17 cellular contexts compared by ENCODE assay signal in genomic region chr14:60590907-60591510, GRCh38. TPM values are rescaled to one million over a fixed set of nuclear protein-coding genes. Genes with fewer than 3 reads are reported as not detected.
DNase-seq lines count a peak whose midpoint lies in the region; ATAC-seq, FAIRE-seq and TF ChIP-seq lines count a peak whose summit lies in the region.
"Had no signal": no experiment of that assay in that cellular context is flagged by ENCODE, and none has a peak within 500 bp of the region (broad histone marks: within the 10 kb centered on the region; RNA-seq: fewer than 3 reads in every experiment).

No MANE protein-coding gene starts in this region.

- peak; percentile 79 for FAIRE-seq in HTR-8/SVneo (lab: Jason Lieb, UNC)

- ATAC-seq in WTC11 (peak; percentile 61), heart left ventricle (no peak)
- ATAC-seq: left colon, T-helper 17 cell had no signal

- H2BK12ac ChIP-seq in mesenchymal stem cell (ENCODE audit: low read length in 2 of 2): no peak overlapping the region

- H3K27me3 Mint-ChIP-seq in WTC11 (ENCODE audit: low read depth): no peaks in the 10 kb centered on the region

- intact Hi-C loops in heart left ventricle (cut with DNase I): no loop called here

- no peak overlapping the region for H3K4me2 ChIP-seq in mesenchymal stem cell (ENCODE audit: low read length, poor library complexity, severe bottlenecking)

- no peak overlapping the region for H3K4ac ChIP-seq in mesenchymal stem cell (ENCODE audit: low read depth in 1 of 2, low read length in 2 of 2)

- peak; percentile 85 for DNase-seq in AG10803 (ENCODE audit: low read depth)
- DNase-seq in HTR-8/SVneo (ENCODE audit: insufficient read length, low spot score): no peak
- no peak for DNase-seq in WTC11 (ENCODE audit: low spot score)
- no peak for DNase-seq in mesenchymal stem cell
- no peak for DNase-seq in medulla oblongata (ENCODE audit: extremely low spot score)
- DNase-seq in mesenteric fat pad (ENCODE audit: low spot score): no peak
- DNase-seq in glomerular visceral epithelial cell (ENCODE audit: extremely low spot score): no peak
- DNase-seq in heart left ventricle: no peak
- DNase-seq: activated effector memory CD4-positive, alpha-beta T cell treated with Interleukin-2 at 50 U/mL for 16 hours; CD4-positive, alpha-beta T cell; glutamatergic neuron; left colon; T-helper 17 cell had no signal

- H3K36me3 ChIP-seq in mesenchymal stem cell (ENCODE audit: control insufficient read depth in 1 of 2, insufficient read depth in 2 of 2, low read depth in 1 of 2, low read length in 2 of 2) (no peaks in the 10 kb centered on the region), heart left ventricle (no peaks in the 10 kb centered on the region)
- H3K36me3 ChIP-seq: breast epithelium, HAP-1 had no signal

- no peak overlapping the region for H4K91ac ChIP-seq in mesenchymal stem cell (ENCODE audit: low read length)

- H2BK15ac ChIP-seq in mesenchymal stem cell (ENCODE audit: low read depth, poor library complexity, severe bottlenecking): no peak overlapping the region

- H3K18ac ChIP-seq in mesenchymal stem cell (ENCODE audit: low read depth in 1 of 2, low read length in 2 of 2): no peak overlapping the region

- no peak overlapping the region for H2BK5ac ChIP-seq in mesenchymal stem cell (ENCODE audit: low read depth, low read length, poor library complexity, severe bottlenecking)

- peaks cover 12% of the 10 kb centered on the region for H3K4me1 Mint-ChIP-seq in WTC11
- H3K4me1 Mint-ChIP-seq: T-helper 17 cell had no signal

- CTCF ChIA-PET in WTC11 (lab: Charles Lee): no interaction called here

- H3K4me1 ChIP-seq in mesenchymal stem cell (ENCODE audit: control insufficient read depth, insufficient read depth, low read depth, low read length) (no peaks in the 10 kb centered on the region), heart left ventricle (no peaks in the 10 kb centered on the region)
- H3K4me1 ChIP-seq: breast epithelium, HAP-1 had no signal

- H3K36me3 Mint-ChIP-seq in WTC11: no peaks in the 10 kb centered on the region

- H3K27ac ChIP-seq in mesenchymal stem cell (ENCODE audit: low read length, poor library complexity, severe bottlenecking) (peak overlapping the region; percentile 75), heart left ventricle (no peak overlapping the region)
- H3K27ac ChIP-seq: breast epithelium had no signal

- H3K79me1 ChIP-seq in mesenchymal stem cell (replicated peaks; ENCODE audit: low read length, poor library complexity, severe bottlenecking): peaks cover 7% of the 10 kb centered on the region

- POLR2A ChIA-PET in WTC11 (lab: Charles Lee): interaction anchor here (0.7 kb wide), 1 partner anchor 47 kb away, joined by 4 read pairs; no protein-coding TSS in a partner anchor

- H2AK5ac ChIP-seq in mesenchymal stem cell (ENCODE audit: low read length, severe bottlenecking): no peak overlapping the region

- no peaks in the 10 kb centered on the region for H3K9me3 Mint-ChIP-seq in WTC11
- H3K9me3 Mint-ChIP-seq: CD4-positive, alpha-beta T cell had no signal

- H3K27me3 ChIP-seq in mesenchymal stem cell (ENCODE audit: control insufficient read depth in 1 of 2, insufficient read depth in 1 of 2, low read length in 2 of 2): no peaks in the 10 kb centered on the region
- no peaks in the 10 kb centered on the region for H3K27me3 ChIP-seq in heart left ventricle
- H3K27me3 ChIP-seq: breast epithelium had no signal

- H3K9ac ChIP-seq in mesenchymal stem cell (ENCODE audit: low read length): peak overlapping the region; percentile 14

- H2BK120ac ChIP-seq in mesenchymal stem cell (ENCODE audit: low read depth, low read length): no peak overlapping the region

- H4K8ac ChIP-seq in mesenchymal stem cell (ENCODE audit: low read length): no peak overlapping the region

- H3K9me3 ChIP-seq in mesenchymal stem cell (ENCODE audit: control insufficient read depth, low read length) (no peaks in the 10 kb centered on the region), heart left ventricle (no peaks in the 10 kb centered on the region)
- H3K9me3 ChIP-seq: breast epithelium, HAP-1 had no signal

- no peak for TF ChIP-seq POLR2A in heart left ventricle (IDR thresholded peaks at IDR 0.05)

- H3K23ac ChIP-seq in mesenchymal stem cell (ENCODE audit: low read length in 2 of 2): no peak overlapping the region

- H2AFZ ChIP-seq in mesenchymal stem cell (ENCODE audit: low read depth, low read length): no peak overlapping the region

- TF ChIP-seq CTCF in AG10803 (conservative IDR thresholded peaks at IDR 0.05; ENCODE audit: low read length) (no peak), WTC11 (IDR thresholded peaks at IDR 0.05) (no peak), heart left ventricle (IDR thresholded peaks at IDR 0.05) (no peak)

- no peak overlapping the region for H3K27ac Mint-ChIP-seq in WTC11
- H3K27ac Mint-ChIP-seq: CD4-positive, alpha-beta T cell; T-helper 17 cell had no signal

- H3K14ac ChIP-seq in mesenchymal stem cell (ENCODE audit: low read length in 2 of 2): no peak overlapping the region

- no peak overlapping the region for H3K4me3 ChIP-seq in AG10803 (ENCODE audit: low read length)
- no peak overlapping the region for H3K4me3 ChIP-seq in mesenchymal stem cell (ENCODE audit: insufficient read depth in 1 of 2, low read depth in 1 of 2, low read length in 2 of 2)
- H3K4me3 ChIP-seq in heart left ventricle: no peak overlapping the region
- H3K4me3 ChIP-seq: breast epithelium, HAP-1, skin epidermis had no signal

- no peak overlapping the region for H3K4me3 Mint-ChIP-seq in WTC11
- H3K4me3 Mint-ChIP-seq: CD4-positive, alpha-beta T cell; T-helper 17 cell had no signal

- 0% methylated on average over 1 of the region's 1 CpG for WGBS in mesenchymal stem cell
- WGBS in heart left ventricle, 4 donors: 11 to 24% (median 20%) methylated on average over 1 of the region's 1 CpG

TF ChIP-seq in WTC11, 78 proteins besides CTCF, POLR2A, EP300 and RAD21 (continues in another document):
- no peak for TF ChIP-seq CREM (CRISPR knock-in tag; IDR thresholded peaks at IDR 0.05)
- no peak for TF ChIP-seq ARID4B (CRISPR knock-in tag; IDR thresholded peaks at IDR 0.05; ENCODE audit: borderline replicate concordance)
- no peak for TF ChIP-seq E2F5 (CRISPR knock-in tag; IDR thresholded peaks at IDR 0.05)
- no peak for TF ChIP-seq MLX (CRISPR knock-in tag; IDR thresholded peaks at IDR 0.05)

RNA-seq across cellular contexts. Expression of gene SIX1, which starts 58.3 kb away (rescaled TPM):
- total RNA-seq in WTC11 (2021) (0.21 to 0.59 TPM (median 0.30 TPM) in 3 replicates), mesenteric fat pad (2.6 TPM), heart left ventricle (under 1 TPM in 3 of 9 donors, not detected in 6; 0.19 to 0.27 (median 0.25) TPM)
- polyA plus RNA-seq in mesenchymal stem cell (2013, experiment 1 of 2): 0.07 TPM
- 0.11 TPM for polyA plus RNA-seq in mesenchymal stem cell (2013, experiment 2 of 2)
- not detected for polyA plus RNA-seq in heart left ventricle
- total RNA-seq: CD4-positive, alpha-beta T cell; left colon; T-helper 17 cell had no signal
- polyA plus RNA-seq: neural cell had no signal
